In the genomic region with DNA sequence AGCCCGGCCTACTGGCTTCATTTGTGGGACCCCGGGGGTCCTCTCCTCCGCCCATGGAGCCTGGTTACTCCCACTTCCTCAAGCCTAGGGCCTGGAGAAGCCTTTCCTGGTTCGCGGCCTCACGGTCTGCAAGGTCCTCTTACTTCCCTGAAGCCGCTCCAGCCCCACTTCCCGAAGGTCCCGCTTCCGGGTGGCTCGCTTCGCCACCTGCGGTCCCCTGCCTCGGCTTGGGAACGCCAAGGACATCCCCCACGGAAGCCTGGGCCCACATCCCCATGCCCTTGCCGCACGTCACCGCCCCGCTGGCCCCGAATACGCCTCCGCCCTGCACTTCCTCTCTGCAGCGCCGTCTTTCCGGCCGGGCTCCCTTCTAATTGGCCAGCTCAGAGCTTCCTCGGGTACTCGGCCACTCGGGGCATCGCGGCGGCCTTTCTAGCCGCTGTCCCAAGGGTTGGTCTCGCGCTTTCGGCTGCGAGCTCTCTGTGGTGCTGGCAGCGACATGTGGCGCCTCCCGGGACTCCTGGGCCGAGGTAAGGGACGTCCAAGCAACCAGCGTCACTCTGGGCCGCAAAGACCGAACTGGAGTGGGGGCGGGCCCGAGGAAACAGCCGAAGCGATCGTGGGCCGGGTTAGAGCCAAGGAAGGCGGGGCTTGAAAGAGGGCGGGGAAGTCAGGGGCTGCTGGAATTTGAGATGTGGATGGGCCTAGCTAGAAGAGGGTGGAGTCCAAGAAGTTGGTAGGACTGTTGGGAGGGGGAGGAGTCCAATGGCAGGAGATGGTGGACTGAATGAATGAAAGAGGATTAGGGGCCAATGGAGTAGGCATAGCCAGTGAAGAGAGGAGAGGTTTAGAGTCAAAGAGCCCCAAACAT, we compare ENCODE assay signal across 8 cellular contexts. TPM values are rescaled to one million over a fixed set of nuclear protein-coding genes. Genes with fewer than 3 reads are reported as not detected.
DNase-seq lines count a peak whose midpoint lies in the region; TF ChIP-seq lines count a peak whose summit lies in the region.

A gene with protein sequence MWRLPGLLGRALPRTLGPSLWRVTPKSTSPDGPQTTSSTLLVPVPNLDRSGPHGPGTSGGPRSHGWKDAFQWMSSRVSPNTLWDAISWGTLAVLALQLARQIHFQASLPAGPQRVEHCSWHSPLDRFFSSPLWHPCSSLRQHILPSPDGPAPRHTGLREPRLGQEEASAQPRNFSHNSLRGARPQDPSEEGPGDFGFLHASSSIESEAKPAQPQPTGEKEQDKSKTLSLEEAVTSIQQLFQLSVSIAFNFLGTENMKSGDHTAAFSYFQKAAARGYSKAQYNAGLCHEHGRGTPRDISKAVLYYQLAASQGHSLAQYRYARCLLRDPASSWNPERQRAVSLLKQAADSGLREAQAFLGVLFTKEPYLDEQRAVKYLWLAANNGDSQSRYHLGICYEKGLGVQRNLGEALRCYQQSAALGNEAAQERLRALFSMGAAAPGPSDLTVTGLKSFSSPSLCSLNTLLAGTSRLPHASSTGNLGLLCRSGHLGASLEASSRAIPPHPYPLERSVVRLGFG (plus strand): TSS at position 429 of the 871 bp plus-strand sequence. CDS start 71 bp downstream, at position 500.

- no peaks in the 10 kb centered on the region for H3F3A ChIP-seq in neural cell (ENCODE audit: insufficient read depth, low read length, poor library complexity, severe bottlenecking)

- TF ChIP-seq EP300 in neural cell (conservative IDR thresholded peaks at IDR 0.05; ENCODE audit: poor library complexity, severe bottlenecking), result peak; percentile 43
- TF ChIP-seq EP300 in stomach (IDR thresholded peaks at IDR 0.05), result no peak

- H3K79me2 ChIP-seq in neural cell (replicated peaks; ENCODE audit: insufficient read depth, low read length), result no peaks in the 10 kb centered on the region

- H3K4me3 ChIP-seq in neural cell (ENCODE audit: low read length) (peak within 1 kb of the TSS; percentile 70), stomach (peak within 1 kb of the TSS; percentile 48 to 65 (median 59))

- no peaks in the 10 kb centered on the region for H4K20me1 ChIP-seq in neural cell (ENCODE audit: insufficient read depth)

- H3K27me3 ChIP-seq in neural cell (ENCODE audit: insufficient read depth, low read depth, low read length), result no peaks in the 10 kb centered on the region
- no peaks in the 10 kb centered on the region for H3K27me3 ChIP-seq in stomach

- peak within 1 kb of the TSS; percentile 52 for H3K4me2 ChIP-seq in neural cell (ENCODE audit: low read length)

- DNase-seq in ELF-1 (ENCODE audit: low read depth, low spot score) (peak; percentile 96), H4 (ENCODE audit: low spot score) (peak; percentile 93), LoVo (ENCODE audit: low spot score) (peak; percentile 97), SIG-M5 (lab: John Stamatoyannopoulos, UW) (peak; percentile 80), activated gamma-delta T cell (lab: John Stamatoyannopoulos, UW) (peak; percentile 73), fibroblast of the conjunctiva (ENCODE audit: low read depth) (peak; percentile 85), stomach (peak; percentile 95)

- peaks cover 7 to 42% (median 24%) of the 10 kb centered on the region in 4 donors for H3K4me1 ChIP-seq in stomach

- no peaks in the 10 kb centered on the region for H3K9me2 ChIP-seq in neural cell (ENCODE audit: insufficient read depth, low read length)

- WGBS in stomach, 5 donors, result 0 to 2% (median 1%) methylated on average over 37 to 54 of the region's 54 CpGs

- H3K36me3 ChIP-seq in neural cell (ENCODE audit: insufficient read depth, low read length) (no peaks in the 10 kb centered on the region), stomach (peaks cover 24 to 41% (median 40%) of the 10 kb centered on the region in 4 donors)

- H2AFZ ChIP-seq in neural cell (ENCODE audit: low read depth, low read length), result peak within 1 kb of the TSS; percentile 96

- peak; percentile 57 for TF ChIP-seq RAD21 in neural cell (conservative IDR thresholded peaks at IDR 0.05)

- H3K9me3 ChIP-seq in neural cell (ENCODE audit: low read length) (no peaks in the 10 kb centered on the region), stomach (no peaks in the 10 kb centered on the region)

- peak within 1 kb of the TSS; percentile 86 for H3K9ac ChIP-seq in neural cell (ENCODE audit: low read length)

- intact Hi-C loops in stomach (cut with DNase I; ENCODE audit: low total_unique reads), result no loop called here

- H3K27ac ChIP-seq in neural cell (ENCODE audit: low read length), result peak within 1 kb of the TSS; percentile 76
- peak within 1 kb of the TSS; percentile 93 to 99 (median 95) for H3K27ac ChIP-seq in stomach

- TF ChIP-seq POLR2A in stomach (IDR thresholded peaks at IDR 0.05), result peak in 2 of 4 donors; percentile 17 to 65

- TF ChIP-seq CTCF in neural cell (IDR thresholded peaks at IDR 0.05; ENCODE audit: poor library complexity, severe bottlenecking), result peak; percentile 34
- TF ChIP-seq CTCF in stomach (IDR thresholded peaks at IDR 0.05), result peak in 1 of 7 experiments; percentile 21

TF ChIP-seq in neural cell, 6 proteins besides CTCF, POLR2A, EP300 and RAD21:
- TF ChIP-seq SMC3 (conservative IDR thresholded peaks at IDR 0.05; ENCODE audit: poor library complexity), result peak; percentile 54
- peak; percentile 53 for TF ChIP-seq TAF1 (IDR thresholded peaks at IDR 0.05; ENCODE audit: low read depth)
- peak; percentile 76 for TF ChIP-seq POLR2AphosphoS5 (IDR thresholded peaks at IDR 0.05)
- no peak for TF ChIP-seq EZH2 (IDR thresholded peaks at IDR 0.05; ENCODE audit: borderline replicate concordance, insufficient read depth, low read length, poor library complexity, severe bottlenecking)
- peak; percentile 69 for TF ChIP-seq MXI1 (conservative IDR thresholded peaks at IDR 0.05; ENCODE audit: poor library complexity, severe bottlenecking)
- TF ChIP-seq, protein P1, sequence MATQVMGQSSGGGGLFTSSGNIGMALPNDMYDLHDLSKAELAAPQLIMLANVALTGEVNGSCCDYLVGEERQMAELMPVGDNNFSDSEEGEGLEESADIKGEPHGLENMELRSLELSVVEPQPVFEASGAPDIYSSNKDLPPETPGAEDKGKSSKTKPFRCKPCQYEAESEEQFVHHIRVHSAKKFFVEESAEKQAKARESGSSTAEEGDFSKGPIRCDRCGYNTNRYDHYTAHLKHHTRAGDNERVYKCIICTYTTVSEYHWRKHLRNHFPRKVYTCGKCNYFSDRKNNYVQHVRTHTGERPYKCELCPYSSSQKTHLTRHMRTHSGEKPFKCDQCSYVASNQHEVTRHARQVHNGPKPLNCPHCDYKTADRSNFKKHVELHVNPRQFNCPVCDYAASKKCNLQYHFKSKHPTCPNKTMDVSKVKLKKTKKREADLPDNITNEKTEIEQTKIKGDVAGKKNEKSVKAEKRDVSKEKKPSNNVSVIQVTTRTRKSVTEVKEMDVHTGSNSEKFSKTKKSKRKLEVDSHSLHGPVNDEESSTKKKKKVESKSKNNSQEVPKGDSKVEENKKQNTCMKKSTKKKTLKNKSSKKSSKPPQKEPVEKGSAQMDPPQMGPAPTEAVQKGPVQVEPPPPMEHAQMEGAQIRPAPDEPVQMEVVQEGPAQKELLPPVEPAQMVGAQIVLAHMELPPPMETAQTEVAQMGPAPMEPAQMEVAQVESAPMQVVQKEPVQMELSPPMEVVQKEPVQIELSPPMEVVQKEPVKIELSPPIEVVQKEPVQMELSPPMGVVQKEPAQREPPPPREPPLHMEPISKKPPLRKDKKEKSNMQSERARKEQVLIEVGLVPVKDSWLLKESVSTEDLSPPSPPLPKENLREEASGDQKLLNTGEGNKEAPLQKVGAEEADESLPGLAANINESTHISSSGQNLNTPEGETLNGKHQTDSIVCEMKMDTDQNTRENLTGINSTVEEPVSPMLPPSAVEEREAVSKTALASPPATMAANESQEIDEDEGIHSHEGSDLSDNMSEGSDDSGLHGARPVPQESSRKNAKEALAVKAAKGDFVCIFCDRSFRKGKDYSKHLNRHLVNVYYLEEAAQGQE (IDR thresholded peaks at IDR 0.05; ENCODE audit: borderline replicate concordance), result peak; percentile 48

RNA-seq across cellular contexts. Expression of the gene that starts here (rescaled TPM):
- total RNA-seq in H4 (2014; rRNA removed; shearing (Covaris generic)), result 37.3 and 57.4 TPM in 2 replicates
- polyA plus RNA-seq in neural cell (49.6 and 61.4 TPM in 2 replicates), stomach (10 to 100 TPM; 29.2 to 39.8 (median 32.6) TPM)
- 36.0 and 38.2 TPM in 2 replicates for polyA minus RNA-seq in neural cell
- total RNA-seq in stomach, result 100 to 1,000 TPM in 1 of 5 donors, 10 to 100 TPM in 4; 65.0 to 100 (median 98.2) TPM

Comparison
In these comparisons a context has a peak if more than half of its experiments do, and no peak if none do; other contexts are left out.
1. Peak in every context shown above with its lines: DNase-seq, H3K4me3 ChIP-seq and H3K27ac ChIP-seq.